25 cellular contexts compared by ENCODE assay signal in genomic region chr9:83294816-83295215, GRCh38.
"Had no signal": no experiment of that assay in that cellular context is flagged by ENCODE, and none has a peak within 500 bp of the region (broad histone marks: within the 10 kb centered on the region; RNA-seq: fewer than 3 reads in every experiment).

No MANE protein-coding gene starts in this region.

- H3K36me3 ChIP-seq: colonic mucosa, esophagus squamous epithelium, gastrocnemius medialis had no signal

- H3K4me1 ChIP-seq: colonic mucosa, esophagus muscularis mucosa, esophagus squamous epithelium, foreskin keratinocyte, gastroesophageal sphincter had no signal

- H3K4me3 ChIP-seq: colonic mucosa, coronary artery, dorsolateral prefrontal cortex, esophagus muscularis mucosa, esophagus squamous epithelium, gastrocnemius medialis, gastroesophageal sphincter had no signal

- FAIRE-seq: colon, endometrium, endothelial cell of umbilical vein, frontal cortex had no signal

- H3K9me3 ChIP-seq: colonic mucosa, esophagus muscularis mucosa, esophagus squamous epithelium, gastrocnemius medialis, gastroesophageal sphincter had no signal

- H3K27me3 ChIP-seq: colonic mucosa, dorsolateral prefrontal cortex, esophagus muscularis mucosa, esophagus squamous epithelium, foreskin keratinocyte, gastrocnemius medialis, gastroesophageal sphincter had no signal

- DNase-seq: colonic mucosa; cortex of kidney; dermis blood vessel endothelial cell; dorsolateral prefrontal cortex; effector CD4-positive, alpha-beta T cell; effector CD8-positive, alpha-beta T cell; effector memory CD4-positive, alpha-beta T cell; effector memory CD8-positive, alpha-beta T cell; endodermal cell; erythroblast; esophagus squamous epithelium; foreskin fibroblast; foreskin keratinocyte; foreskin melanocyte; gastrocnemius medialis; glutamatergic neuron; head of caudate nucleus had no signal

- H3K27ac ChIP-seq: colonic mucosa, coronary artery, dorsolateral prefrontal cortex, epithelial cell of prostate, esophagus muscularis mucosa, esophagus squamous epithelium, foreskin keratinocyte, gastrocnemius medialis, gastroesophageal sphincter had no signal
